24 cellular contexts compared by ENCODE assay signal in the genomic region with DNA sequence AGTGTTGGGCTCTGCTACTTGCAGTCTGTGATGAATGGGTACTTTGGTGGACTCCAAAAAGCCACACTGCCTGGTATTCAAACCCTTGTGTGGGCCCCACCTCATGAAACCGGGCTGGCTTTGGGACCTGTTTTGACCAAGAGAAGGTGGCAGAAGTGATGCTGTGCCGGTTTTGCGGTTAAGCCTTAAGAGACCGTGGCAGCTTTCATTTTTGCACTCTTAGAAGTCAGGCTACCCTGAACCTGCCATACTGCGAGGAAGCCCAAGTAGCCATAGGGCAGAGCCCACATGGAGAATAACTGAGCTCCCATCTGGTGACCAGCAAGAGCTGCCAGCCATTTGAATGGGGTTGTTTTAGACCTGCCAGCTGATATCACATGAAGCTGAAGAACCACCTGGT.
"Had no signal": no experiment of that assay in that cellular context is flagged by ENCODE, and none has a peak within 500 bp of the region (broad histone marks: within the 10 kb centered on the region; RNA-seq: fewer than 3 reads in every experiment).

No MANE protein-coding gene starts in this region.

- H3K27ac ChIP-seq: PC-9, SK-N-MC, VCaP had no signal

- H3K36me3 ChIP-seq: MG63 had no signal

- DNase-seq: activated CD4-positive, alpha-beta memory T cell treated with anti-CD3 and anti-CD28 coated beads for 36 hours; activated CD4-positive, alpha-beta T cell treated with anti-CD3 and anti-CD28 coated beads, Interleukin-2, amount 10 ng/mL, durations not matched to agents 7 days and 5 days; activated CD4-positive, CD25-positive, alpha-beta regulatory T cell; activated gamma-delta T cell treated with Interleukin-2 at 50 U/mL for 16 hours; activated naive CD4-positive, alpha-beta T cell treated with anti-CD3 and anti-CD28 coated beads, Interleukin-2, amount 10 ng/mL, durations not matched to agents 7 days and 5 days; activated naive CD8-positive, alpha-beta T cell treated with anti-CD3 and anti-CD28 coated beads for 36 hours; activated T-cell treated with anti-CD3 and anti-CD28 coated beads, Interleukin-2, amount 50 U/mL, for 72 hours; anterior cingulate cortex; cerebellar nuclear complex; MG63; NCI-H1105; NCI-H1436; NCI-H1694 treated with DMSO at 0.1 percent for 48 hours; NCI-H2029 treated with DMSO at 0.1 percent for 48 hours; NCI-H345; NCI-H510A; NCI-H526 treated with DMSO at 0.1 percent for 48 hours; NCI-H82; PC-9; T-helper 1 cell had no signal

- H3K27ac Mint-ChIP-seq: activated CD4-positive, alpha-beta memory T cell treated with anti-CD3 and anti-CD28 coated beads for 36 hours; activated CD4-positive, alpha-beta T cell treated with anti-CD3 and anti-CD28 coated beads, Interleukin-2, amount 10 ng/mL, durations not matched to agents 7 days and 5 days; activated naive CD4-positive, alpha-beta T cell treated with anti-CD3 and anti-CD28 coated beads, Interleukin-2, amount 10 ng/mL, durations not matched to agents 7 days and 5 days; activated naive CD8-positive, alpha-beta T cell treated with anti-CD3 and anti-CD28 coated beads for 36 hours; activated T-cell treated with anti-CD3 and anti-CD28 coated beads, Interleukin-2, amount 50 U/mL, for 72 hours; activated T-helper 2 cell treated with anti-CD3 and anti-CD28 coated beads, Interferon-gamma antibody, Interleukin-2, Interleukin-4, amounts not matched to agents 10 μg/mL and 5 μg/mL and 100 μg/mL, durations not matched to agents 14 hours and 24 hours and 36 hours had no signal

- H3K4me3 Mint-ChIP-seq: activated CD4-positive, alpha-beta memory T cell treated with anti-CD3 and anti-CD28 coated beads for 36 hours; activated CD4-positive, alpha-beta T cell treated with anti-CD3 and anti-CD28 coated beads, Interleukin-2, amount 10 ng/mL, durations not matched to agents 7 days and 5 days; activated naive CD4-positive, alpha-beta T cell treated with anti-CD3 and anti-CD28 coated beads, Interleukin-2, amount 10 ng/mL, durations not matched to agents 7 days and 5 days; activated naive CD8-positive, alpha-beta T cell treated with anti-CD3 and anti-CD28 coated beads for 36 hours; activated T-cell treated with anti-CD3 and anti-CD28 coated beads, Interleukin-2, amount 50 U/mL, for 72 hours had no signal

- ATAC-seq: activated T-cell treated with anti-CD3 and anti-CD28 coated beads, Interleukin-2, amount 50 U/mL, for 72 hours; Right ventricle myocardium inferior had no signal

- H3K9me3 Mint-ChIP-seq: activated naive CD8-positive, alpha-beta T cell treated with anti-CD3 and anti-CD28 coated beads for 36 hours; activated T-helper 2 cell treated with anti-CD3 and anti-CD28 coated beads, Interferon-gamma antibody, Interleukin-2, Interleukin-4, amounts not matched to agents 10 μg/mL and 5 μg/mL and 100 μg/mL, durations not matched to agents 14 hours and 24 hours and 36 hours had no signal

- H3K36me3 Mint-ChIP-seq: activated CD4-positive, alpha-beta memory T cell treated with anti-CD3 and anti-CD28 coated beads for 36 hours; activated naive CD4-positive, alpha-beta T cell treated with anti-CD3 and anti-CD28 coated beads, Interleukin-2, amount 10 ng/mL, durations not matched to agents 7 days and 5 days; activated naive CD8-positive, alpha-beta T cell treated with anti-CD3 and anti-CD28 coated beads for 36 hours had no signal

- H3K4me1 Mint-ChIP-seq: activated CD4-positive, alpha-beta T cell treated with anti-CD3 and anti-CD28 coated beads, Interleukin-2, amount 10 ng/mL, durations not matched to agents 7 days and 5 days; activated naive CD4-positive, alpha-beta T cell treated with anti-CD3 and anti-CD28 coated beads, Interleukin-2, amount 10 ng/mL, durations not matched to agents 7 days and 5 days; activated naive CD8-positive, alpha-beta T cell treated with anti-CD3 and anti-CD28 coated beads for 36 hours had no signal

- H3K27me3 Mint-ChIP-seq: activated CD4-positive, alpha-beta T cell treated with anti-CD3 and anti-CD28 coated beads, Interleukin-2, amount 10 ng/mL, durations not matched to agents 7 days and 5 days; activated naive CD8-positive, alpha-beta T cell treated with anti-CD3 and anti-CD28 coated beads for 36 hours had no signal

- H3K4me3 ChIP-seq: MG63, PC-9, SK-N-MC had no signal
